Comparison of ENCODE assay signal across 23 cellular contexts in the genomic region with DNA sequence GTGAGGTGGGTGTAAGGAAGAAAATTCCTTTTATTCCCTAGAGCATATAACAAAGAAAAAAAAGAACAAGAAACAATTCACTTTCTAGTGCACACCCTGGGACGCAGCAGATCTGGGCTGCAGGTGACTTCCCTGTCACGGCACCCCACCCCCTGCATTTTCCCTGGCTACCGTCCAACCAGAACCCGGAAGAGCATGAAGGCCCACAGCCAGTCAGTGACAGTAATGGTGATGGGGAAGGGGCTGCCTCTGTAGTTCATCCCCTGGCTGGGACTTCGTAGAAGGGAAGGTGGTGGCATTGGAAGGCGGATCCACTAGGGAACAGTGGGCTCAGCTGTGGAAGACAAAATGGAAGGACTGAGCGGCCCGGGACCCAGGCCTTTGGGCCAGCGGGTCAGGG.
DNase-seq lines count a peak whose midpoint lies in the region; ATAC-seq and TF ChIP-seq lines count a peak whose summit lies in the region.
"Had no signal": no experiment of that assay in that cellular context is flagged by ENCODE, and none has a peak within 500 bp of the region (broad histone marks: within the 10 kb centered on the region; RNA-seq: fewer than 3 reads in every experiment).

No MANE protein-coding gene starts in this region.

- H3F3A ChIP-seq in DOHH2 (ENCODE audit: control insufficient read depth, insufficient read depth) = peaks cover 23% of the 10 kb centered on the region

- peak overlapping the region; percentile 60 for H3K27ac Mint-ChIP-seq in nephron progenitor cell
- H3K27ac Mint-ChIP-seq: CD4-positive, alpha-beta T cell had no signal

- H3K4me3 Mint-ChIP-seq in nephron progenitor cell = no peak overlapping the region
- H3K4me3 Mint-ChIP-seq: CD4-positive, alpha-beta T cell had no signal

- H3K27me3 Mint-ChIP-seq in nephron progenitor cell (ENCODE audit: low read depth, poor library complexity) = peaks cover 3% of the 10 kb centered on the region
- H3K27me3 Mint-ChIP-seq: CD4-positive, alpha-beta T cell had no signal

- H3K36me3 ChIP-seq in DOHH2 (ENCODE audit: control insufficient read depth, low read length) = no peaks in the 10 kb centered on the region
- no peaks in the 10 kb centered on the region; the same call in 1 of the 2 replicates for H3K36me3 ChIP-seq in Karpas-422 (ENCODE audit: insufficient read depth, low read length)
- H3K36me3 ChIP-seq: BE2C, HAP-1 had no signal

- H4K20me1 ChIP-seq in DOHH2 (ENCODE audit: control insufficient read depth, insufficient read depth, low read depth, low read length) = no peaks in the 10 kb centered on the region
- no peaks in the 10 kb centered on the region for H4K20me1 ChIP-seq in Karpas-422 (ENCODE audit: insufficient read depth, low read depth, low read length)

- H3K9me3 ChIP-seq in DOHH2 (ENCODE audit: control insufficient read depth, insufficient read depth, low read length) (peaks cover 37% of the 10 kb centered on the region), Karpas-422 (ENCODE audit: low read length) (peaks cover 4% of the 10 kb centered on the region)
- H3K9me3 ChIP-seq: BE2C, HAP-1 had no signal

- H3K79me2 ChIP-seq in DOHH2 (ENCODE audit: control insufficient read depth, low read length) = no peaks in the 10 kb centered on the region
- H3K79me2 ChIP-seq in Karpas-422 (ENCODE audit: low read length) = no peaks in the 10 kb centered on the region

- H2AFZ ChIP-seq in Karpas-422 (ENCODE audit: low read length) = no peak overlapping the region
- H2AFZ ChIP-seq: GM23248 had no signal

- H3K9ac ChIP-seq in Karpas-422 (ENCODE audit: low read length) = peak overlapping the region; percentile 71
- H3K9ac ChIP-seq: GM23248 had no signal

- peaks cover 9% of the 10 kb centered on the region for H3K4me1 Mint-ChIP-seq in nephron progenitor cell

- peak; percentile 74 for DNase-seq in Karpas-422
- no peak for DNase-seq in nephron progenitor cell
- DNase-seq in T-helper 2 cell = no peak
- no peak for DNase-seq in posterior vena cava (ENCODE audit: low spot score)
- no peak for DNase-seq in islet precursor cell
- DNase-seq: BE2C; Caco-2; CD4-positive, alpha-beta T cell; DMS 273 treated with DMSO at 0.1 percent for 48 hours; DND-41; GM23248; IMR-90; NCI-H1105 treated with DMSO at 0.1 percent for 48 hours; NCI-H2081; NCI-H2171; NCI-H524 treated with DMSO at 0.1 percent for 48 hours; OCI-M1 had no signal

- H3K36me3 Mint-ChIP-seq in nephron progenitor cell (ENCODE audit: low read depth) = peaks cover 29% of the 10 kb centered on the region

- H3K9me2 ChIP-seq in DOHH2 (replicated peaks; ENCODE audit: control insufficient read depth, low read length) (no peaks in the 10 kb centered on the region), Karpas-422 (replicated peaks; ENCODE audit: insufficient read depth, low read length) (no peaks in the 10 kb centered on the region)

- no peak for ATAC-seq in GM21717 (IDR thresholded peaks at IDR 0.05; ENCODE audit: unreplicated experiment)
- ATAC-seq: Right ventricle myocardium inferior had no signal

- peak overlapping the region; percentile 94 for H3K27ac ChIP-seq in DOHH2 (ENCODE audit: low read depth, low read length)
- H3K27ac ChIP-seq in Karpas-422 (ENCODE audit: low read length) = peak overlapping the region; percentile 96
- H3K27ac ChIP-seq: A549, GM23248 had no signal

- TF ChIP-seq CTCF in DOHH2 (IDR thresholded peaks at IDR 0.05; ENCODE audit: low read depth, low read length, poor library complexity, severe bottlenecking) (no peak), GM12875 (IDR thresholded peaks at IDR 0.05; ENCODE audit: borderline replicate concordance, insufficient read depth, low read depth, low read length) (no peak), nephron progenitor cell (IDR thresholded peaks at IDR 0.05) (no peak)

- H3K4me2 ChIP-seq in DOHH2 (ENCODE audit: low read length) (peak overlapping the region; percentile 84), Karpas-422 (ENCODE audit: low read depth, low read length, poor library complexity, severe bottlenecking) (peak overlapping the region; percentile 71)
- H3K4me2 ChIP-seq: A549 had no signal

- intact Hi-C loops in posterior vena cava (cut with DNase I) = no loop called here

- H3K4me1 ChIP-seq in DOHH2 (ENCODE audit: control insufficient read depth, low read length) = peaks cover 62% of the 10 kb centered on the region
- H3K4me1 ChIP-seq in Karpas-422 (ENCODE audit: low read length) = peaks cover 50% of the 10 kb centered on the region
- H3K4me1 ChIP-seq: A549, BE2C, Caco-2, HAP-1 had no signal

- H3K27me3 ChIP-seq in DOHH2 (ENCODE audit: control insufficient read depth, low read length) (no peaks in the 10 kb centered on the region), Karpas-422 (ENCODE audit: low read length) (no peaks in the 10 kb centered on the region)
- H3K27me3 ChIP-seq: BE2C had no signal

- peaks cover 49% of the 10 kb centered on the region for H3K9me3 Mint-ChIP-seq in nephron progenitor cell

- H3K4me3 ChIP-seq in DOHH2 (ENCODE audit: low read length) (peak overlapping the region; percentile 63), GM12875 (ENCODE audit: low read depth, low read length) (peak overlapping the region; percentile 30), Karpas-422 (ENCODE audit: low read length) (peak overlapping the region; percentile 46)
- H3K4me3 ChIP-seq: A549, GM23248, HAP-1 had no signal
